ENCODE assay signal across 29 cellular contexts in genomic region chr13:106629068-106629712, GRCh38.
"Had no signal": no experiment of that assay in that cellular context is flagged by ENCODE, and none has a peak within 500 bp of the region (broad histone marks: within the 10 kb centered on the region; RNA-seq: fewer than 3 reads in every experiment).

No MANE protein-coding gene starts in this region.

- H3K27ac ChIP-seq: left lung, pancreas, prostate gland, sigmoid colon, spleen, suprapubic skin, thoracic aorta, tibial artery, upper lobe of right lung had no signal

- H3K36me3 Mint-ChIP-seq: naive thymus-derived CD4-positive, alpha-beta T cell; natural killer cell treated with Interleukin-12 subunit alpha and Interleukin-12 subunit beta and Interleukin-15 and Interleukin-18, amount 100 ng/mL, for 72 hours; stimulated activated effector memory CD8-positive, alpha-beta T cell treated with anti-CD3 and anti-CD28 coated beads, Interleukin-12 subunit alpha, Interleukin-12 subunit beta, amount 100 ng/mL, for 72 hours had no signal

- H3K4me1 ChIP-seq: left lung, pancreas, prostate gland, sigmoid colon, spleen, suprapubic skin, tibial artery, upper lobe of right lung had no signal

- FAIRE-seq: keratinocyte, pancreas, small intestine, urothelium cell line had no signal

- H3K4me3 Mint-ChIP-seq: naive thymus-derived CD4-positive, alpha-beta T cell; natural killer cell treated with Interleukin-12 subunit alpha and Interleukin-12 subunit beta and Interleukin-15 and Interleukin-18, amount 100 ng/mL, for 72 hours; stimulated activated effector memory CD8-positive, alpha-beta T cell treated with anti-CD3 and anti-CD28 coated beads, Interleukin-12 subunit alpha, Interleukin-12 subunit beta, amount 100 ng/mL, for 72 hours; stimulated activated naive CD8-positive, alpha-beta T cell treated with anti-CD3 and anti-CD28 coated beads, Interleukin-15, Interleukin-2, amounts not matched to agents 100 ng/mL and 50 ng/mL, for 24 hours had no signal

- H3K4me3 ChIP-seq: left lung, lung, mucosa of descending colon, pancreas, prostate gland, sigmoid colon, spleen, suprapubic skin, thoracic aorta, tibial artery, upper lobe of right lung had no signal

- H3K27me3 ChIP-seq: left lung, pancreas, suprapubic skin had no signal

- H3K9me3 ChIP-seq: left lung, mucosa of descending colon, pancreas, prostate gland, sigmoid colon, spleen, suprapubic skin, thoracic aorta, tibial artery, upper lobe of right lung had no signal

- ATAC-seq: left cardiac atrium; left lung; mucosa of descending colon; naive thymus-derived CD4-positive, alpha-beta T cell; pancreas; right cardiac atrium; upper lobe of right lung had no signal

- H3K27ac Mint-ChIP-seq: natural killer cell treated with Interleukin-12 subunit alpha and Interleukin-12 subunit beta and Interleukin-15 and Interleukin-18, amount 100 ng/mL, for 72 hours; stimulated activated effector memory CD8-positive, alpha-beta T cell treated with anti-CD3 and anti-CD28 coated beads, Interleukin-12 subunit alpha, Interleukin-12 subunit beta, amount 100 ng/mL, for 72 hours; stimulated activated naive CD8-positive, alpha-beta T cell treated with anti-CD3 and anti-CD28 coated beads, Interleukin-15, Interleukin-2, amounts not matched to agents 100 ng/mL and 50 ng/mL, for 24 hours had no signal

- H3K4me1 Mint-ChIP-seq: stimulated activated effector memory CD8-positive, alpha-beta T cell treated with anti-CD3 and anti-CD28 coated beads, Interleukin-12 subunit alpha, Interleukin-12 subunit beta, amount 100 ng/mL, for 72 hours had no signal

- DNase-seq: hippocampal formation; kidney glomerular epithelial cell; left cardiac atrium; left lung; midbrain; mucosa of descending colon; naive thymus-derived CD4-positive, alpha-beta T cell; nucleus accumbens; pancreas; posterior cingulate gyrus; retina; right cardiac atrium; sigmoid colon; small intestine; spleen; stimulated activated CD4-positive, alpha-beta T cell treated with anti-CD3 and anti-CD28 coated beads, Interleukin-4, amount 100 ng/mL, for 24 hours; stimulated activated naive CD4-positive, alpha-beta T cell; tibial artery; trophoblast cell; upper lobe of right lung had no signal

- H3K36me3 ChIP-seq: left lung, pancreas, prostate gland, sigmoid colon, spleen, suprapubic skin, thoracic aorta, tibial artery, upper lobe of right lung had no signal
